ENCODE assay signal across 1 cellular context in the genomic region with DNA sequence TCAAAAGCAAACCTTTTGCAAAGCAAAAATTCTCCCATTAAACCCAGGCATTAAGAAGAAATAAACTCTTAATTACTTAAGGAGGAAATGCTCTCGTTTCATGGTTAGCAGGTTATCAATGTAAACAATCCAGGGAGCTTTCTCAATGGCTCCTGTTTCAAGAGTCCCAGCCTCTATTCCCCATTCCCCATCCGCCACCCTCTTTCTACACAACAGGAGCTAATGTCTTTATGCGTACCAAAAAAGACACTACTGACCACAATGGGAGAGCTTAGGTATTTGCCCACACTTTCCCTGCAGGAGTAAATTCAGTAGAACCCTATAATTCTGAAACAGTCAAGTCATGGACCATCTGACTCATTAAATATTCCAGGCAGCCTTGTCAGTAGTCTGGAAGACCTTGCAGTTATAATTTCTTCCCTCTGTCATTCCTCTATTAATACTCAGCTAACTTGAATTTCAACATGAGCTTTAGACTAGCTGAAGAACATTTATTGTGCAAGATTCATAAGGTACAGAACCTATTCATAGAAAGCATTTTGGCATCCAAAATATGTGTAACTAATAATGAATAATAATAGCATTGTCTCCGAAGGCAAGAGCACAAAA.
TF ChIP-seq lines count a peak whose summit lies in the region.

No MANE protein-coding gene starts in this region.

TF ChIP-seq in SK-N-SH treated with all-trans-retinoic acid at 6 μM for 48 hours, 23 proteins besides CTCF, POLR2A, EP300 and RAD21 (continued from another document):
- 0 out of 2 replicates have a peak, but pooled peaks have one; percentile 33 for TF ChIP-seq ZFP3 (CRISPR knock-in tag; IDR thresholded peaks at IDR 0.05)
- TF ChIP-seq CSDC2 (CRISPR knock-in tag; IDR thresholded peaks at IDR 0.05), result peak; percentile 79; the same call in 1 of the 2 replicates
- no peak for TF ChIP-seq TCF4 (CRISPR knock-in tag; IDR thresholded peaks at IDR 0.05; ENCODE audit: borderline replicate concordance)
- no peak for TF ChIP-seq OSR1 (CRISPR knock-in tag; IDR thresholded peaks at IDR 0.05)
- TF ChIP-seq ESRRG (CRISPR knock-in tag; IDR thresholded peaks at IDR 0.05), result no peak
- TF ChIP-seq ZFP30 (CRISPR knock-in tag; IDR thresholded peaks at IDR 0.05), result no peak
TF ChIP-seq in SK-N-SH treated with all-trans-retinoic acid at 6 μM for 48 hours: peak in this region for 3.
